In the genomic region with DNA sequence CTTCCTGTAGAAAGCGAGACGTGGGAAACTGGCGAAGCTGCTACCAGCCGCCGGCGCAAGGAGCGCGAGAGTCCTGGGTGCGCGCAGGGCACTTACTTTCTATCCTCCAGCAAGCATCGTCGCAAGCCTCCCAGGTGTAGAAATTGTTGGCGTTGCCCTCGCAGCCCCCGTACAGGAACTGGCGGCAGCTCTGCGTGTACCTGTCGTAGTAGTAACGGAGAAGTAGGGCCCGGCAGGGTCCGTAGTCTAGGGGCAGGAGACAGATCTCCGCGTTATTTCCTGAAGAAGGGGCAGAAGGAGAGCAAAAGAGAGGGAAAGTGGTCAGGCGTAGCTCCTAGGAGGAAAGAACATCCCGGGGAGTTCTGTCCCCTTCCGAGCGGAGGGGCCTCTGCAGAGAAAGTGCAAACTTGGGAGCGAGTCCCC, we compare ENCODE assay signal across 8 cellular contexts. TPM values are rescaled to one million over a fixed set of nuclear protein-coding genes. Genes with fewer than 3 reads are reported as not detected.
A peak's percentile ranks its signal among the peaks of the same experiment; 100 is the strongest.
DNase-seq lines count a peak whose midpoint lies in the region; FAIRE-seq and TF ChIP-seq lines count a peak whose summit lies in the region.

No MANE protein-coding gene starts in this region.

- no peak overlapping the region for H3K27ac ChIP-seq in H9 (ENCODE audit: insufficient read length, low read depth, low read length)
- no peak overlapping the region for H3K27ac ChIP-seq in endodermal cell (ENCODE audit: low read depth, low read length)
- no peak overlapping the region for H3K27ac ChIP-seq in muscle layer of duodenum (ENCODE audit: low read length)

- peak; percentile 9 for FAIRE-seq in GM12891 (lab: Jason Lieb, UNC)

- H3K36me3 Mint-ChIP-seq in H9 (ENCODE audit: insufficient read depth in 1 of 3, low read depth in 3 of 3) = no peaks in the 10 kb centered on the region
- no peaks in the 10 kb centered on the region for H3K36me3 Mint-ChIP-seq in endodermal cell (ENCODE audit: low read depth)

- H4K8ac ChIP-seq in H9 (replicated peaks; ENCODE audit: insufficient read length, low read depth, low read length) = no peak overlapping the region

- H3K36me3 ChIP-seq in NT2/D1 (ENCODE audit: insufficient read depth, insufficient read length, low read length) (peaks cover 11% of the 10 kb centered on the region), endodermal cell (ENCODE audit: control insufficient read depth, insufficient read depth, low read length) (no peaks in the 10 kb centered on the region), muscle layer of duodenum (ENCODE audit: control insufficient read depth in 1 of 2, insufficient read depth in 2 of 2, low read length in 2 of 2) (no peaks in the 10 kb centered on the region)

- no peaks in the 10 kb centered on the region for H3K9me3 ChIP-seq in H9 (ENCODE audit: control insufficient read depth, low read depth, low read length)
- no peaks in the 10 kb centered on the region for H3K9me3 ChIP-seq in NT2/D1 (ENCODE audit: insufficient read depth, low read length)
- no peaks in the 10 kb centered on the region for H3K9me3 ChIP-seq in endodermal cell (ENCODE audit: control insufficient read depth, low read length)
- H3K9me3 ChIP-seq in muscle layer of duodenum (ENCODE audit: control insufficient read depth in 1 of 2, low read length in 2 of 2) = no peaks in the 10 kb centered on the region

- no peak overlapping the region for H4K91ac ChIP-seq in H9 (ENCODE audit: insufficient read length, low read depth, low read length)

- H2BK12ac ChIP-seq in H9 (ENCODE audit: insufficient read length, low read depth, low read length) = no peak overlapping the region

- no peak for TF ChIP-seq POLR2A in GM12891 (IDR thresholded peaks at IDR 0.05; ENCODE audit: low read depth, low read length)

- no peak overlapping the region for H3T11ph ChIP-seq in H9 (ENCODE audit: low read length)

- no peak overlapping the region for H3K56ac ChIP-seq in H9 (ENCODE audit: insufficient read length, low read depth, low read length)

- no peaks in the 10 kb centered on the region for H3K79me2 ChIP-seq in H9 (ENCODE audit: insufficient read depth, low read length)

- peaks cover 2% of the 10 kb centered on the region; the same call in 1 of the 2 replicates for H3K27me3 ChIP-seq in H9 (ENCODE audit: insufficient read depth, low read length)
- no peaks in the 10 kb centered on the region for H3K27me3 ChIP-seq in NT2/D1 (ENCODE audit: insufficient read depth, insufficient read length)
- H3K27me3 ChIP-seq in endodermal cell (ENCODE audit: control insufficient read depth, insufficient read depth, low read length, poor library complexity, severe bottlenecking) = peaks cover 45% of the 10 kb centered on the region
- peaks cover 7% of the 10 kb centered on the region for H3K27me3 ChIP-seq in muscle layer of duodenum (ENCODE audit: low read depth, low read length)

- peaks cover 10% of the 10 kb centered on the region for H3K23me2 ChIP-seq in H9 (ENCODE audit: insufficient read length, low read depth, low read length, poor library complexity, severe bottlenecking)

- H3K27me3 Mint-ChIP-seq in H9 (ENCODE audit: low read depth) (peaks cover 54% of the 10 kb centered on the region), endodermal cell (ENCODE audit: insufficient read depth) (peaks cover 57% of the 10 kb centered on the region)

- no peak overlapping the region for H2BK120ac ChIP-seq in H9 (ENCODE audit: low read depth, low read length, poor library complexity, severe bottlenecking)

- H3K4me3 Mint-ChIP-seq in H9 (peak overlapping the region; percentile 87 to 94), endodermal cell (peak overlapping the region; percentile 74)

- no peak overlapping the region for H4K5ac ChIP-seq in H9 (ENCODE audit: insufficient read length, low read depth, low read length)

- peaks cover 0 to 2% of the 10 kb centered on the region in 2 experiments; a peak in 1 of 5 replicates for H3K9me3 Mint-ChIP-seq in H9
- no peaks in the 10 kb centered on the region for H3K9me3 Mint-ChIP-seq in endodermal cell

- WGBS in H9 (ENCODE audit: extremely low coverage, insufficient read length, low lambda C conversion rate) = no CpG with 5 or more reads among the region's 28 CpGs
- 1 to 3% methylated on average over 15 to 28 of the region's 28 CpGs for WGBS in endodermal cell (ENCODE audit: insufficient coverage in 1 of 2, insufficient read length in 1 of 2), 2 experiments

- H3K23ac ChIP-seq in H9 (ENCODE audit: insufficient read length, low read depth, low read length) = no peak overlapping the region

- H3K79me1 ChIP-seq in H9 (ENCODE audit: insufficient read depth, low read depth, low read length, poor library complexity, severe bottlenecking) = no peaks in the 10 kb centered on the region

- H2AK5ac ChIP-seq in H9 (ENCODE audit: insufficient read length, low read length) = no peak overlapping the region

- H3K4me1 ChIP-seq in H9 (ENCODE audit: insufficient read depth, low read length) = no peaks in the 10 kb centered on the region
- H3K4me1 ChIP-seq in NT2/D1 (ENCODE audit: insufficient read depth, insufficient read length) = no peaks in the 10 kb centered on the region
- no peaks in the 10 kb centered on the region for H3K4me1 ChIP-seq in endodermal cell (ENCODE audit: control insufficient read depth, insufficient read depth, low read length)
- peaks cover 0 to 15% of the 10 kb centered on the region in 2 donors for H3K4me1 ChIP-seq in muscle layer of duodenum (ENCODE audit: control insufficient read depth in 1 of 2, insufficient read depth in 2 of 2, low read length in 2 of 2)

- H3K4me3 ChIP-seq in NT2/D1 (ENCODE audit: insufficient read length, low read depth) (peak overlapping the region; percentile 61), endodermal cell (ENCODE audit: low read length) (peak overlapping the region; percentile 85), muscle layer of duodenum (ENCODE audit: low read depth in 1 of 2, low read length in 2 of 2) (peak overlapping the region; percentile 71 to 81)

- peak overlapping the region; percentile 85 for H3K4me2 ChIP-seq in H9 (ENCODE audit: insufficient read depth, insufficient read length, low read length)

- TF ChIP-seq CTCF in H9 (conservative IDR thresholded peaks at IDR 0.05) (no peak), endodermal cell (conservative IDR thresholded peaks at IDR 0.05) (peak; percentile 24)

- H3K4ac ChIP-seq in H9 (ENCODE audit: low read depth, low read length) = no peak overlapping the region

- H3K9ac ChIP-seq in H9 (ENCODE audit: extremely low read depth, insufficient read length, low read length) = no peak overlapping the region
- H3K9ac ChIP-seq in NT2/D1 (ENCODE audit: insufficient read length, low read depth) = peak overlapping the region; percentile 77
- H3K9ac ChIP-seq in endodermal cell (ENCODE audit: extremely low read depth, low read length, poor library complexity, severe bottlenecking) = no peak overlapping the region

- DNase-seq in GM12891 (ENCODE audit: insufficient read length, low spot score) (no peak), H9 (peak; percentile 68), NT2/D1 (ENCODE audit: low read depth, low spot score) (peak; percentile 32), endodermal cell (no peak), NCI-H187 (lab: John Stamatoyannopoulos, UW) (no peak), T-helper 9 cell (no peak), GM19240 (ENCODE audit: insufficient read length, low spot score) (no peak)

- H2BK5ac ChIP-seq in H9 (ENCODE audit: insufficient read length, low read length) = no peak overlapping the region

- H3K14ac ChIP-seq in H9 (ENCODE audit: insufficient read depth, low read length) = no peak overlapping the region

- peaks cover 6 to 9% of the 10 kb centered on the region in 2 experiments; a peak in 2 of 4 replicates for H3K4me1 Mint-ChIP-seq in H9
- H3K4me1 Mint-ChIP-seq in endodermal cell = peaks cover 4% of the 10 kb centered on the region

- no peak overlapping the region for H2BK20ac ChIP-seq in H9 (ENCODE audit: low read depth, low read length, poor library complexity, severe bottlenecking)

- H3K18ac ChIP-seq in H9 (ENCODE audit: insufficient read length, low read depth, low read length) = no peak overlapping the region

- H2AFZ ChIP-seq in H9 (ENCODE audit: low read length) = no peak overlapping the region

- H3K27ac Mint-ChIP-seq in H9 (peak overlapping the region in 1 of 3 experiments; percentile 93; a peak in 1 of 7 replicates), endodermal cell (no peak overlapping the region)

- no peaks in the 10 kb centered on the region for H4K20me1 ChIP-seq in H9 (ENCODE audit: control insufficient read depth, insufficient read depth, insufficient read length)

- H2BK15ac ChIP-seq in H9 (ENCODE audit: low read depth, low read length) = no peak overlapping the region

TF ChIP-seq in GM12891, 5 proteins besides CTCF, POLR2A, EP300 and RAD21:
- TF ChIP-seq TAF1 (IDR thresholded peaks at IDR 0.05; ENCODE audit: low read depth, low read length) = no peak
- no peak for TF ChIP-seq POU2F2 (IDR thresholded peaks at IDR 0.05; ENCODE audit: low read depth, low read length)
- TF ChIP-seq POLR2AphosphoS5 (IDR thresholded peaks at IDR 0.05; ENCODE audit: low read depth, low read length) = no peak
- TF ChIP-seq PAX5 (IDR thresholded peaks at IDR 0.05; ENCODE audit: insufficient read depth, low read length, severe bottlenecking) = no peak
- no peak for TF ChIP-seq SPI1 (IDR thresholded peaks at IDR 0.05; ENCODE audit: low read depth, low read length)

RNA-seq across cellular contexts. Expression of a gene that starts 0.5 kb away (rescaled TPM):
- polyA plus RNA-seq in GM12891 (2012; ENCODE audit: low read depth, missing spikeins) = 0.94 TPM
- total RNA-seq in H9 (2021) = 3.8 and 4.4 TPM in 2 replicates
- total RNA-seq in endodermal cell = 1 to 10 TPM; 2.3 to 3.1 TPM
- polyA plus RNA-seq in endodermal cell (2013, experiment 1 of 2) = 12.8 TPM
- polyA plus RNA-seq in endodermal cell (2013, experiment 2 of 2) = 19.9 TPM

RNA-seq across cellular contexts. Expression of a gene that starts 16.3 kb away (rescaled TPM):
- not detected for polyA plus RNA-seq in GM12891 (2012; ENCODE audit: low read depth, missing spikeins)
- total RNA-seq in H9 (2021) (0.20 and 0.44 TPM in 2 replicates), endodermal cell (under 1 TPM in 1 of 2 donors, not detected in 1; 0.22 TPM)
- polyA plus RNA-seq in endodermal cell (2013, experiment 1 of 2) = not detected
- polyA plus RNA-seq in endodermal cell (2013, experiment 2 of 2) = not detected

RNA-seq across cellular contexts. Expression of a gene that starts 31.5 kb away (rescaled TPM):
- 1.3 TPM for polyA plus RNA-seq in GM12891 (2012; ENCODE audit: low read depth, missing spikeins)
- total RNA-seq in H9 (2021) = 0.64 and 0.68 TPM in 2 replicates
- total RNA-seq in endodermal cell = 1 to 10 TPM; 1.3 to 3.1 TPM
- polyA plus RNA-seq in endodermal cell (2013, experiment 1 of 2) = 11.1 TPM
- 15.6 TPM for polyA plus RNA-seq in endodermal cell (2013, experiment 2 of 2)

Comparison
In these comparisons a context has a peak if more than half of its experiments do, and no peak if none do; other contexts are left out.
1. DNase-seq: peak in H9 (single experiment) and NT2/D1 (single experiment); none in GM12891 (single experiment), endodermal cell (single experiment), NCI-H187 (0 of 2), T-helper 9 cell (single experiment) and GM19240 (single experiment).
2. Peak in every context shown above with its lines, with median percentiles within 50 percentile points of each other: H3K4me3 ChIP-seq.